ENCODE assay signal across 8 cellular contexts in the genomic region with DNA sequence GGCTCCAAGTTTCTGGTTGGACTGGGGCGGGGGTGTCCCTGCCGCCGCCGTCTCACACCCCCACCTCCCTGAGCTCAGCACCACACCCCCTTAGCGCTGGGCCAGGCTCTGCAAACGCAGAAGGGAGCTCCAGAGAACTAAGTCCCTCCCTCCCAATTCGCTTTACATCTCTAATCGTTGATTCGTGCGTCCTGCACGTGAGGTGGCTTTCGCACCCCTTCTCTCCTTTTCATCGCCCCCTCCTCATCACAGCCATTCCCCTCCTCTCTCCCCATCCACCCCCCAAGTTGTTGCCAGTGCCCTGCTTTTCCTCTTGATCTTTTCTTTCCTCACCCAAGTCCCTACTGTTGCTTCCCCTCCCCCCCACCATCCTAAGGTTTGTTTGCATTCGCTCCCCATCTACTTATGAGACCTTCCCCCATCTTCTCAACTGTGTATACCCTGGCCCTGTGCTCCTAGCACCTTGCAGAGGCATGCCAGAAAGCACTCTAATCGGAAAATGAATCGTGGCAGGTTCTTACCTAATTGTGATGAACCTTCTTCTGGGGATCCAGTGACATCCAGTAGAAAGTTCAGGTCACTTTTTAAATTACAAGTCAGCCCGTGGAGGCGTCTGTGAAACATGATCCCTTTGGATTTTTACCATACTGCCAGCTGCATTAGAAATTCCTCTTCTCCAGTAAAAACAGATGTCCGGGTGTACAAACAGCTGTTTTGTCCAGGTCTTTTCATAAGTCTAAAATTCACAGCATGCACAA. TPM values are rescaled to one million over a fixed set of nuclear protein-coding genes. Genes with fewer than 3 reads are reported as not detected.
A peak's percentile ranks its signal among the peaks of the same experiment; 100 is the strongest.
DNase-seq lines count a peak whose midpoint lies in the region; ATAC-seq and TF ChIP-seq lines count a peak whose summit lies in the region.

No MANE protein-coding gene starts in this region.

- DNase-seq in activated CD8-positive, alpha-beta memory T cell treated with anti-CD3 and anti-CD28 coated beads, Interleukin-2, amount 10 ng/mL, durations not matched to agents 7 days and 5 days = no peak
- no peak for DNase-seq in activated CD8-positive, alpha-beta memory T cell treated with anti-CD3 and anti-CD28 coated beads, Interleukin-2, amount 50 U/mL, for 4 hours
- DNase-seq in NCI-H1105 treated with DMSO at 0.1 percent for 48 hours (lab: John Stamatoyannopoulos, UW) (peak; percentile 91), germinal center (ENCODE audit: low spot score) (peak; percentile 13), retinal pigment epithelial cell (ENCODE audit: low read depth) (no peak), GM10266 (ENCODE audit: extremely low spot score) (no peak)
- DNase-seq in activated CD4-positive, alpha-beta memory T cell treated with anti-CD3 and anti-CD28 coated beads for 36 hours = no peak

- intact Hi-C loops in activated CD4-positive, alpha-beta memory T cell treated with anti-CD3 and anti-CD28 coated beads for 36 hours (cut with micrococcal nuclease) = loop anchor here (1.0 to 5.0 kb wide), 5 partner anchors 85 to 745 kb away; partner anchors contain the start of genes CYP1B1 and SOS1

- H3K27me3 Mint-ChIP-seq in activated CD8-positive, alpha-beta memory T cell treated with anti-CD3 and anti-CD28 coated beads, Interleukin-2, amount 10 ng/mL, durations not matched to agents 7 days and 5 days = peaks cover 6% of the 10 kb centered on the region
- H3K27me3 Mint-ChIP-seq in activated CD4-positive, alpha-beta memory T cell treated with anti-CD3 and anti-CD28 coated beads for 36 hours = no peaks in the 10 kb centered on the region

- POLR2A ChIA-PET in activated CD4-positive, alpha-beta memory T cell treated with anti-CD3 and anti-CD28 coated beads for 36 hours (lab: Charles Lee) = interaction anchor here (0.7 to 1.3 kb wide), 5 partner anchors 20 to 373 kb away, joined by 3 to 7 read pairs (median 3); partner anchors contain the start of gene SRSF7

- H3K27ac Mint-ChIP-seq in activated CD8-positive, alpha-beta memory T cell treated with anti-CD3 and anti-CD28 coated beads, Interleukin-2, amount 10 ng/mL, durations not matched to agents 7 days and 5 days = peak overlapping the region; percentile 83
- H3K27ac Mint-ChIP-seq in activated CD4-positive, alpha-beta memory T cell treated with anti-CD3 and anti-CD28 coated beads for 36 hours = peak overlapping the region; percentile 81

- H3K4me3 Mint-ChIP-seq in activated CD8-positive, alpha-beta memory T cell treated with anti-CD3 and anti-CD28 coated beads, Interleukin-2, amount 10 ng/mL, durations not matched to agents 7 days and 5 days = peak overlapping the region; percentile 87
- H3K4me3 Mint-ChIP-seq in activated CD4-positive, alpha-beta memory T cell treated with anti-CD3 and anti-CD28 coated beads for 36 hours = peak overlapping the region; percentile 81

- CTCF ChIA-PET in activated CD8-positive, alpha-beta memory T cell treated with anti-CD3 and anti-CD28 coated beads, Interleukin-2, amount 10 ng/mL, durations not matched to agents 7 days and 5 days (lab: Charles Lee) = interaction anchor here (1.5 to 2.0 kb wide), 3 partner anchors 9 to 374 kb away, joined by 3 to 17 read pairs (median 9); partner anchors contain the start of gene SRSF7
- CTCF ChIA-PET in activated CD4-positive, alpha-beta memory T cell treated with anti-CD3 and anti-CD28 coated beads for 36 hours (lab: Charles Lee) = interaction anchor here (1.8 to 4.2 kb wide), 3 partner anchors 19 to 131 kb away, joined by 6 to 38 read pairs (median 32); no protein-coding TSS in a partner anchor

- no peaks in the 10 kb centered on the region for H3K36me3 Mint-ChIP-seq in activated CD8-positive, alpha-beta memory T cell treated with anti-CD3 and anti-CD28 coated beads, Interleukin-2, amount 10 ng/mL, durations not matched to agents 7 days and 5 days
- no peaks in the 10 kb centered on the region for H3K36me3 Mint-ChIP-seq in activated CD4-positive, alpha-beta memory T cell treated with anti-CD3 and anti-CD28 coated beads for 36 hours

- peaks cover 47% of the 10 kb centered on the region for H3K4me1 Mint-ChIP-seq in activated CD8-positive, alpha-beta memory T cell treated with anti-CD3 and anti-CD28 coated beads, Interleukin-2, amount 10 ng/mL, durations not matched to agents 7 days and 5 days
- H3K4me1 Mint-ChIP-seq in activated CD4-positive, alpha-beta memory T cell treated with anti-CD3 and anti-CD28 coated beads for 36 hours (ENCODE audit: low read depth) = peaks cover 55% of the 10 kb centered on the region

- H3K9me3 Mint-ChIP-seq in activated CD8-positive, alpha-beta memory T cell treated with anti-CD3 and anti-CD28 coated beads, Interleukin-2, amount 10 ng/mL, durations not matched to agents 7 days and 5 days (ENCODE audit: low read depth) = no peaks in the 10 kb centered on the region
- no peaks in the 10 kb centered on the region for H3K9me3 Mint-ChIP-seq in activated CD4-positive, alpha-beta memory T cell treated with anti-CD3 and anti-CD28 coated beads for 36 hours

- TF ChIP-seq CTCF in retinal pigment epithelial cell (conservative IDR thresholded peaks at IDR 0.05; ENCODE audit: low read depth, low read length) (no peak), GM10266 (IDR thresholded peaks at IDR 0.05; ENCODE audit: control insufficient read depth, insufficient read depth, low read depth, missing control alignments) (no peak)

- no peak for ATAC-seq in activated CD8-positive, alpha-beta memory T cell treated with anti-CD3 and anti-CD28 coated beads, Interleukin-2, amount 10 ng/mL, durations not matched to agents 7 days and 5 days
- ATAC-seq in GM21528 (IDR thresholded peaks at IDR 0.05; ENCODE audit: low FRiP score, unreplicated experiment) = no peak

- H3K4me3 ChIP-seq in retinal pigment epithelial cell (ENCODE audit: low read length) = peak overlapping the region; percentile 86

RNA-seq across cellular contexts. Expression of gene ATL2, which starts 0.6 kb away (rescaled TPM):
- 10 to 100 TPM; 55.5 to 56.7 TPM for total RNA-seq in activated CD8-positive, alpha-beta memory T cell treated with anti-CD3 and anti-CD28 coated beads, Interleukin-2, amount 10 ng/mL, durations not matched to agents 7 days and 5 days
- total RNA-seq in activated CD4-positive, alpha-beta memory T cell treated with anti-CD3 and anti-CD28 coated beads for 36 hours = 10 to 100 TPM; 51.3 to 53.9 TPM

Comparison
In these comparisons a context has a peak if more than half of its experiments do, and no peak if none do; other contexts are left out.
1. DNase-seq: peak in NCI-H1105 treated with DMSO at 0.1 percent for 48 hours (single experiment) and germinal center (single experiment); none in activated CD8-positive, alpha-beta memory T cell treated with anti-CD3 and anti-CD28 coated beads, Interleukin-2, amount 10 ng/mL, durations not matched to agents 7 days and 5 days (single experiment), activated CD8-positive, alpha-beta memory T cell treated with anti-CD3 and anti-CD28 coated beads, Interleukin-2, amount 50 U/mL, for 4 hours (single experiment), activated CD4-positive, alpha-beta memory T cell treated with anti-CD3 and anti-CD28 coated beads for 36 hours (single experiment), retinal pigment epithelial cell (single experiment) and GM10266 (single experiment).